Comparison of ENCODE assay signal across 8 cellular contexts in genomic region chr10:102627141-102627445, GRCh38. TPM values are rescaled to one million over a fixed set of nuclear protein-coding genes. Genes with fewer than 3 reads are reported as not detected.
A peak's percentile ranks its signal among the peaks of the same experiment; 100 is the strongest.
DNase-seq lines count a peak whose midpoint lies in the region; ATAC-seq and TF ChIP-seq lines count a peak whose summit lies in the region.

No MANE protein-coding gene starts in this region.

- H3K4me3 ChIP-seq in cardiac muscle cell, result no peak overlapping the region
- no peak overlapping the region for H3K4me3 ChIP-seq in esophagus (ENCODE audit: low read depth in 1 of 2, low read length in 2 of 2)
- H3K4me3 ChIP-seq in neuronal stem cell (ENCODE audit: low read length in 2 of 2), result no peak overlapping the region
- H3K4me3 ChIP-seq in vagina, result no peak overlapping the region
- H3K4me3 ChIP-seq in effector memory CD4-positive, alpha-beta T cell (ENCODE audit: insufficient read depth, low read depth, low read length, poor library complexity, severe bottlenecking), result no peak overlapping the region

- no peak for TF ChIP-seq CTCF in cardiac muscle cell (IDR thresholded peaks at IDR 0.05; ENCODE audit: low read depth, low read length)
- no peak for TF ChIP-seq CTCF in vagina (IDR thresholded peaks at IDR 0.05)

- 58 to 80% methylated on average over 7 of the region's 7 CpGs for WGBS in esophagus, 2 donors
- WGBS in neuronal stem cell (ENCODE audit: extremely low coverage in 2 of 2, insufficient read length in 2 of 2, insufficient replicate concordance in 1 of 2), 2 donors, result no CpG with 5 or more reads among the region's 7 CpGs

- no peak overlapping the region for H3K4me3 Mint-ChIP-seq in activated CD4-positive, alpha-beta T cell treated with anti-CD3 and anti-CD28 coated beads, Interleukin-2, amount 10 ng/mL, durations not matched to agents 24 days and 14 days

- intact Hi-C loops in cardiac septum (cut with DNase I) (no loop called here), vagina (cut with DNase I) (no loop called here)
- intact Hi-C loops in activated CD4-positive, alpha-beta T cell treated with anti-CD3 and anti-CD28 coated beads, Interleukin-2, amount 10 ng/mL, durations not matched to agents 24 days and 14 days (cut with micrococcal nuclease), result no loop called here

- peak overlapping the region; percentile 68 for H4K8ac ChIP-seq in neuronal stem cell (ENCODE audit: low read depth, low read length)

- peak overlapping the region; percentile 60 for H2AK5ac ChIP-seq in neuronal stem cell (ENCODE audit: low read depth, low read length)

- peak overlapping the region; percentile 2 for H2BK15ac ChIP-seq in neuronal stem cell (ENCODE audit: low read length)

- no peaks in the 10 kb centered on the region for H3K9me3 Mint-ChIP-seq in activated CD4-positive, alpha-beta T cell treated with anti-CD3 and anti-CD28 coated beads, Interleukin-2, amount 10 ng/mL, durations not matched to agents 24 days and 14 days

- H3K36me3 Mint-ChIP-seq in activated CD4-positive, alpha-beta T cell treated with anti-CD3 and anti-CD28 coated beads, Interleukin-2, amount 10 ng/mL, durations not matched to agents 24 days and 14 days (ENCODE audit: low read depth), result no peaks in the 10 kb centered on the region

- no peak for DNase-seq in cardiac muscle cell (ENCODE audit: low read depth in 1 of 2, low spot score in 1 of 2)
- no peak for DNase-seq in cardiac septum (ENCODE audit: low spot score)
- no peak for DNase-seq in neuronal stem cell (ENCODE audit: low spot score)
- no peak for DNase-seq in vagina (ENCODE audit: extremely low spot score in 2 of 2)
- DNase-seq in effector memory CD4-positive, alpha-beta T cell, result no peak
- DNase-seq in activated CD4-positive, alpha-beta T cell treated with anti-CD3 and anti-CD28 coated beads, Interleukin-2, amount 10 ng/mL, durations not matched to agents 24 days and 14 days, result no peak

- H3K27me3 ChIP-seq in cardiac muscle cell, result no peaks in the 10 kb centered on the region
- H3K27me3 ChIP-seq in esophagus (ENCODE audit: control insufficient read depth in 1 of 2, insufficient read depth in 2 of 2, low read length in 2 of 2), result no peaks in the 10 kb centered on the region
- H3K27me3 ChIP-seq in neuronal stem cell (ENCODE audit: control insufficient read depth in 3 of 3, insufficient read depth in 3 of 3, low read depth in 1 of 3, low read length in 3 of 3), result no peaks in the 10 kb centered on the region
- H3K27me3 ChIP-seq in vagina, result no peaks in the 10 kb centered on the region
- H3K27me3 ChIP-seq in effector memory CD4-positive, alpha-beta T cell (replicated peaks; ENCODE audit: control insufficient read depth, insufficient read depth, low read length, poor library complexity, severe bottlenecking), result no peaks in the 10 kb centered on the region

- H3K27me3 Mint-ChIP-seq in activated CD4-positive, alpha-beta T cell treated with anti-CD3 and anti-CD28 coated beads, Interleukin-2, amount 10 ng/mL, durations not matched to agents 24 days and 14 days, result no peaks in the 10 kb centered on the region

- peaks cover 5% of the 10 kb centered on the region for H3K4me1 Mint-ChIP-seq in activated CD4-positive, alpha-beta T cell treated with anti-CD3 and anti-CD28 coated beads, Interleukin-2, amount 10 ng/mL, durations not matched to agents 24 days and 14 days

- peak overlapping the region; percentile 79 for H2BK12ac ChIP-seq in neuronal stem cell (ENCODE audit: low read length)

- no peaks in the 10 kb centered on the region for H3K36me3 ChIP-seq in cardiac muscle cell
- peaks cover 0 to 12% of the 10 kb centered on the region in 2 donors for H3K36me3 ChIP-seq in esophagus (ENCODE audit: control insufficient read depth in 2 of 2, insufficient read depth in 2 of 2, low read length in 1 of 2)
- peaks cover 10 to 20% of the 10 kb centered on the region in 2 donors for H3K36me3 ChIP-seq in neuronal stem cell (replicated peaks in 1 of 2; ENCODE audit: control insufficient read depth in 2 of 2, insufficient read depth in 2 of 2, low read length in 2 of 2)
- H3K36me3 ChIP-seq in vagina, result peaks cover 0 to 16% of the 10 kb centered on the region in 2 donors
- H3K36me3 ChIP-seq in effector memory CD4-positive, alpha-beta T cell (ENCODE audit: control insufficient read depth, insufficient read depth, low read length), result peaks cover 18% of the 10 kb centered on the region

- peak overlapping the region; percentile 71 for H3K18ac ChIP-seq in neuronal stem cell (ENCODE audit: low read length)

- no peak overlapping the region for H3K27ac Mint-ChIP-seq in activated CD4-positive, alpha-beta T cell treated with anti-CD3 and anti-CD28 coated beads, Interleukin-2, amount 10 ng/mL, durations not matched to agents 24 days and 14 days

- H3K4me2 ChIP-seq in neuronal stem cell (ENCODE audit: insufficient read depth, low read length, poor library complexity, severe bottlenecking), result no peak overlapping the region

- H3K79me1 ChIP-seq in neuronal stem cell (ENCODE audit: low read depth, low read length), result no peaks in the 10 kb centered on the region

- H3K4me1 ChIP-seq in cardiac muscle cell (ENCODE audit: low read depth), result peaks cover 79% of the 10 kb centered on the region
- H3K4me1 ChIP-seq in esophagus (ENCODE audit: control insufficient read depth in 2 of 2, insufficient read depth in 2 of 2, low read length in 1 of 2), result peaks cover 3 to 13% of the 10 kb centered on the region in 2 donors
- peaks cover 55 to 58% of the 10 kb centered on the region in 2 donors for H3K4me1 ChIP-seq in neuronal stem cell (ENCODE audit: control insufficient read depth in 2 of 2, insufficient read depth in 1 of 2, low read depth in 1 of 2, low read length in 2 of 2)
- peaks cover 49% of the 10 kb centered on the region for H3K4me1 ChIP-seq in vagina
- H3K4me1 ChIP-seq in effector memory CD4-positive, alpha-beta T cell (ENCODE audit: control insufficient read depth, insufficient read depth, low read length, poor library complexity, severe bottlenecking), result no peaks in the 10 kb centered on the region

- no peak overlapping the region for H3K14ac ChIP-seq in neuronal stem cell (ENCODE audit: low read length)

- no peak overlapping the region for H2AFZ ChIP-seq in neuronal stem cell (ENCODE audit: low read length)

- H3K23ac ChIP-seq in neuronal stem cell (ENCODE audit: low read depth, low read length, poor library complexity), result no peak overlapping the region

- H3K9me3 ChIP-seq in cardiac muscle cell (ENCODE audit: low read depth) (no peaks in the 10 kb centered on the region), esophagus (ENCODE audit: control insufficient read depth in 2 of 2, insufficient read depth in 1 of 2, low read depth in 1 of 2, low read length in 1 of 2) (no peaks in the 10 kb centered on the region), neuronal stem cell (replicated peaks in 1 of 2; ENCODE audit: control insufficient read depth in 2 of 2, insufficient read depth in 1 of 2, low read depth in 1 of 2, low read length in 2 of 2) (no peaks in the 10 kb centered on the region), vagina (no peaks in the 10 kb centered on the region)
- H3K9me3 ChIP-seq in effector memory CD4-positive, alpha-beta T cell (ENCODE audit: control insufficient read depth, low read length), result no peaks in the 10 kb centered on the region

- no peak overlapping the region for H3K4ac ChIP-seq in neuronal stem cell (ENCODE audit: low read length)

- peak overlapping the region; percentile 4 for H2BK120ac ChIP-seq in neuronal stem cell (ENCODE audit: low read depth, low read length)

- H2BK5ac ChIP-seq in neuronal stem cell (ENCODE audit: low read length), result peak overlapping the region; percentile 58

- TF ChIP-seq POLR2A in vagina (IDR thresholded peaks at IDR 0.05), result no peak

- peak overlapping the region; percentile 94 for H3K27ac ChIP-seq in cardiac muscle cell
- H3K27ac ChIP-seq in esophagus (ENCODE audit: low read depth in 2 of 2, low read length in 1 of 2), result peak overlapping the region; percentile 83 to 84
- peak overlapping the region; percentile 94 for H3K27ac ChIP-seq in neuronal stem cell (replicated peaks; ENCODE audit: low read length)
- peak overlapping the region; percentile 77 for H3K27ac ChIP-seq in vagina
- no peak overlapping the region for H3K27ac ChIP-seq in effector memory CD4-positive, alpha-beta T cell (ENCODE audit: insufficient read depth, low read length, poor library complexity, severe bottlenecking)

- peak overlapping the region; percentile 90 for H4K91ac ChIP-seq in neuronal stem cell (ENCODE audit: low read depth, low read length, poor library complexity)

- H3K9ac ChIP-seq in neuronal stem cell (ENCODE audit: low read depth, low read length, poor library complexity), result peak overlapping the region; percentile 71

- no peak for ATAC-seq in HG02885 (IDR thresholded peaks at IDR 0.05; ENCODE audit: poor library complexity, unreplicated experiment)

RNA-seq across cellular contexts. Expression of gene TRIM8, which starts 17.2 kb away (rescaled TPM):
- total RNA-seq in cardiac muscle cell, result 100 and 130 TPM in 2 replicates
- 59.8 and 65.6 TPM in 2 replicates for polyA plus RNA-seq in cardiac muscle cell
- 99.6 TPM for total RNA-seq in cardiac septum
- 10 to 100 TPM; 26.4 to 33.3 TPM for polyA plus RNA-seq in esophagus
- polyA plus RNA-seq in neuronal stem cell (2013, experiment 1 of 2), result 33.0 TPM
- 34.2 TPM for polyA plus RNA-seq in neuronal stem cell (2013, experiment 2 of 2)
- 126 TPM for total RNA-seq in vagina
- total RNA-seq in activated CD4-positive, alpha-beta T cell treated with anti-CD3 and anti-CD28 coated beads, Interleukin-2, amount 10 ng/mL, durations not matched to agents 24 days and 14 days, result 85.5 and 85.7 TPM in 2 replicates
